In the genomic region with DNA sequence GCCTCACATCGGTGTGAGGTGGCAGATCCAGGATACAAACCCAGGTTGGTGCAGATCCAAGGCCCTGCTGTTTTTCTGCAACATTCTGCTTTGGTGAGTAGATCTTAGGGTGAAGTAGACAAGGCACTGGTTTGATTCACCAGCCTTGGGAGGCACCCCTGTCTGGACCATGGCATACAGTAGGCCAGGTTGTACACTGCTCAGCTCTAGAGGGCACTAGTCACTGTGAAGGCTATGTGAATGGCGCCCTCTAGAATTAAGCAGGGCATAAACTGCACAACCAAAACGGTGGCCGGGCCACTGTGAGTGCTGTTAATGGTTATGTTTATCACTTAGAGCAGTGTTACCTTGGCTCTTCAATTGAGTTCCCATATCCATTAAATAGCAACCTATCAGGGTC, we compare ENCODE assay signal across 10 cellular contexts.
DNase-seq lines count a peak whose midpoint lies in the region; TF ChIP-seq lines count a peak whose summit lies in the region.
"Had no signal": no experiment of that assay in that cellular context is flagged by ENCODE, and none has a peak within 500 bp of the region (broad histone marks: within the 10 kb centered on the region; RNA-seq: fewer than 3 reads in every experiment).

No MANE protein-coding gene starts in this region.

- no peak overlapping the region for H3K27ac Mint-ChIP-seq in type B pancreatic cell
- H3K27ac Mint-ChIP-seq: activated B cell treated with CpG ODN at 0.5 μM for 24 hours; CD4-positive, alpha-beta memory T cell had no signal

- TF ChIP-seq CTCF in type B pancreatic cell (conservative IDR thresholded peaks at IDR 0.05) = peak; percentile 45

- H3K9me3 Mint-ChIP-seq in type B pancreatic cell = no peaks in the 10 kb centered on the region
- H3K9me3 Mint-ChIP-seq: activated B cell treated with CpG ODN at 0.5 μM for 24 hours; CD4-positive, alpha-beta memory T cell had no signal

- H3K36me3 Mint-ChIP-seq in type B pancreatic cell = no peaks in the 10 kb centered on the region

- peaks cover 32% of the 10 kb centered on the region for H3K4me1 Mint-ChIP-seq in type B pancreatic cell (ENCODE audit: unreplicated experiment)
- H3K4me1 Mint-ChIP-seq: activated B cell treated with CpG ODN at 0.5 μM for 24 hours had no signal

- DNase-seq in NCI-H2196 (lab: John Stamatoyannopoulos, UW; ENCODE audit: unreplicated experiment) = peak; percentile 6
- no peak for DNase-seq in NCI-H2196 treated with DMSO at 0.1 percent for 48 hours (lab: John Stamatoyannopoulos, UW; ENCODE audit: unreplicated experiment)
- DNase-seq in HuH-7 (ENCODE audit: low spot score) = peak; percentile 34
- peak; percentile 49 for DNase-seq in SW480 (ENCODE audit: low spot score)
- peak; percentile 17 for DNase-seq in fibroblast of peridontal ligament (ENCODE audit: extremely low read depth)
- no peak for DNase-seq in type B pancreatic cell (ENCODE audit: extremely low spot score, unreplicated experiment)
- DNase-seq in KG1 (lab: John Stamatoyannopoulos, UW) = no peak
- no peak for DNase-seq in cortex of kidney (lab: John Stamatoyannopoulos, UW)
- DNase-seq: activated B cell treated with CpG ODN at 0.5 μM for 24 hours had no signal

- H3K27me3 Mint-ChIP-seq in type B pancreatic cell = no peaks in the 10 kb centered on the region
- H3K27me3 Mint-ChIP-seq: activated B cell treated with CpG ODN at 0.5 μM for 24 hours; CD4-positive, alpha-beta memory T cell had no signal

- no peak overlapping the region for H3K4me3 Mint-ChIP-seq in type B pancreatic cell
- H3K4me3 Mint-ChIP-seq: activated B cell treated with CpG ODN at 0.5 μM for 24 hours; CD4-positive, alpha-beta memory T cell had no signal

Comparison
In these comparisons a context has a peak if more than half of its experiments do, and no peak if none do; other contexts are left out.
1. DNase-seq: peak in NCI-H2196 (single experiment), HuH-7 (single experiment), SW480 (single experiment) and fibroblast of peridontal ligament (single experiment); none in NCI-H2196 treated with DMSO at 0.1 percent for 48 hours (single experiment), type B pancreatic cell (single experiment), KG1 (single experiment) and cortex of kidney (single experiment).